ENCODE assay signal across 9 cellular contexts in the genomic region with DNA sequence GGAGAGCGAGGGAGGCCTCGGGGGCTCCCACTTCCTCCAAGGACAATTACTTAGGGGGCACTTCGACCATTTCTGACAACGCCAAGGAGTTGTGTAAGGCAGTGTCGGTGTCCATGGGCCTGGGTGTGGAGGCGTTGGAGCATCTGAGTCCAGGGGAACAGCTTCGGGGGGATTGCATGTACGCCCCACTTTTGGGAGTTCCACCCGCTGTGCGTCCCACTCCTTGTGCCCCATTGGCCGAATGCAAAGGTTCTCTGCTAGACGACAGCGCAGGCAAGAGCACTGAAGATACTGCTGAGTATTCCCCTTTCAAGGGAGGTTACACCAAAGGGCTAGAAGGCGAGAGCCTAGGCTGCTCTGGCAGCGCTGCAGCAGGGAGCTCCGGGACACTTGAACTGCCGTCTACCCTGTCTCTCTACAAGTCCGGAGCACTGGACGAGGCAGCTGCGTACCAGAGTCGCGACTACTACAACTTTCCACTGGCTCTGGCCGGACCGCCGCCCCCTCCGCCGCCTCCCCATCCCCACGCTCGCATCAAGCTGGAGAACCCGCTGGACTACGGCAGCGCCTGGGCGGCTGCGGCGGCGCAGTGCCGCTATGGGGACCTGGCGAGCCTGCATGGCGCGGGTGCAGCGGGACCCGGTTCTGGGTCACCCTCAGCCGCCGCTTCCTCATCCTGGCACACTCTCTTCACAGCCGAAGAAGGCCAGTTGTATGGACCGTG. TPM values are rescaled to one million over a fixed set of nuclear protein-coding genes. Genes with fewer than 3 reads are reported as not detected.
DNase-seq lines count a peak whose midpoint lies in the region; ATAC-seq lines count a peak whose summit lies in the region.
"Had no signal": no experiment of that assay in that cellular context is flagged by ENCODE, and none has a peak within 500 bp of the region (broad histone marks: within the 10 kb centered on the region; RNA-seq: fewer than 3 reads in every experiment).

No MANE protein-coding gene starts in this region.

- H3K9me3 Mint-ChIP-seq in CD4-positive, alpha-beta memory T cell: peaks cover 0 to 2% (median 0%) of the 10 kb centered on the region in 8 donors
- H3K9me3 Mint-ChIP-seq: activated T-helper 1 cell treated with anti-CD3 and anti-CD28 coated beads, Interleukin-12 subunit alpha, Interleukin-12 subunit beta, Interleukin-2, Interleukin-4 antibody, amounts not matched to agents 30 ng/mL and 10 ng/mL and 1 ng/mL, durations not matched to agents 14 hours and 24 hours and 36 hours had no signal

- peak; percentile 35 for DNase-seq in DMS53 (lab: John Stamatoyannopoulos, UW)
- no peak for DNase-seq in DMS53 treated with DMSO at 0.1 percent for 48 hours (lab: John Stamatoyannopoulos, UW; ENCODE audit: unreplicated experiment)
- DNase-seq in brain pericyte (ENCODE audit: low read depth, low spot score): peak; percentile 3
- DNase-seq in left kidney (ENCODE audit: low read depth, low spot score): peak; percentile 55
- no peak for DNase-seq in Ammon's horn (ENCODE audit: low spot score)
- DNase-seq in CD4-positive, alpha-beta memory T cell: no peak

- under 1% methylated on average over 46 of the region's 46 CpGs for WGBS in thymus

- no peaks in the 10 kb centered on the region for H3K36me3 Mint-ChIP-seq in CD4-positive, alpha-beta memory T cell

- no peaks in the 10 kb centered on the region for H3K4me1 Mint-ChIP-seq in CD4-positive, alpha-beta memory T cell

- no peak for ATAC-seq in HG03439 (IDR thresholded peaks at IDR 0.05; ENCODE audit: unreplicated experiment)

- H3K4me3 ChIP-seq in thymus (ENCODE audit: low read length): peak overlapping the region; percentile 58
- H3K4me3 ChIP-seq in CD4-positive, alpha-beta memory T cell (ENCODE audit: low read length in 2 of 2): no peak overlapping the region

- no peaks in the 10 kb centered on the region for H3K27me3 ChIP-seq in thymus (ENCODE audit: control insufficient read depth, insufficient read depth)
- no peaks in the 10 kb centered on the region for H3K27me3 ChIP-seq in CD4-positive, alpha-beta memory T cell (ENCODE audit: insufficient read depth, low read length)

- intact Hi-C loops in CD4-positive, alpha-beta memory T cell (cut with micrococcal nuclease): no loop called here

- H3K36me3 ChIP-seq in thymus (ENCODE audit: control insufficient read depth, insufficient read depth): no peaks in the 10 kb centered on the region
- H3K36me3 ChIP-seq in CD4-positive, alpha-beta memory T cell (ENCODE audit: insufficient read depth, low read length): no peaks in the 10 kb centered on the region

- POLR2A ChIA-PET in CD4-positive, alpha-beta memory T cell (lab: Charles Lee; ENCODE audit: partially characterized antibody): no interaction called here

- H3K27ac ChIP-seq in thymus (ENCODE audit: low read depth): no peak overlapping the region
- H3K27ac ChIP-seq in CD4-positive, alpha-beta memory T cell (ENCODE audit: low read depth, low read length): no peak overlapping the region

- peak overlapping the region in 4 of 8 donors; percentile 12 to 59 (median 46) for H3K4me3 Mint-ChIP-seq in CD4-positive, alpha-beta memory T cell
- H3K4me3 Mint-ChIP-seq: activated T-helper 1 cell treated with anti-CD3 and anti-CD28 coated beads, Interleukin-12 subunit alpha, Interleukin-12 subunit beta, Interleukin-2, Interleukin-4 antibody, amounts not matched to agents 30 ng/mL and 10 ng/mL and 1 ng/mL, durations not matched to agents 14 hours and 24 hours and 36 hours had no signal

- peaks cover 8 to 15% of the 10 kb centered on the region in 2 donors for H3K27me3 Mint-ChIP-seq in CD4-positive, alpha-beta memory T cell

- H3K9me3 ChIP-seq in thymus (ENCODE audit: control insufficient read depth): no peaks in the 10 kb centered on the region
- no peaks in the 10 kb centered on the region for H3K9me3 ChIP-seq in CD4-positive, alpha-beta memory T cell (ENCODE audit: control insufficient read depth in 1 of 2, low read length in 2 of 2)

- no peaks in the 10 kb centered on the region for H3K4me1 ChIP-seq in thymus (ENCODE audit: control insufficient read depth, insufficient read depth, low read length)
- no peaks in the 10 kb centered on the region for H3K4me1 ChIP-seq in CD4-positive, alpha-beta memory T cell (ENCODE audit: insufficient read depth, low read length)

- CTCF ChIA-PET in CD4-positive, alpha-beta memory T cell (lab: Charles Lee; ENCODE audit: partially characterized antibody): no interaction called here

- H3K27ac Mint-ChIP-seq in CD4-positive, alpha-beta memory T cell: no peak overlapping the region
- H3K27ac Mint-ChIP-seq: activated T-helper 1 cell treated with anti-CD3 and anti-CD28 coated beads, Interleukin-12 subunit alpha, Interleukin-12 subunit beta, Interleukin-2, Interleukin-4 antibody, amounts not matched to agents 30 ng/mL and 10 ng/mL and 1 ng/mL, durations not matched to agents 14 hours and 24 hours and 36 hours had no signal

RNA-seq across cellular contexts. Expression of a gene that starts 2.1 kb away (rescaled TPM):
- polyA plus RNA-seq in thymus: 1.7 TPM
- under 1 TPM; 0.15 to 0.19 TPM for total RNA-seq in CD4-positive, alpha-beta memory T cell
- under 1 TPM; 0.10 to 0.13 TPM for polyA plus RNA-seq in CD4-positive, alpha-beta memory T cell
- total RNA-seq: activated T-helper 1 cell treated with anti-CD3 and anti-CD28 coated beads, Interleukin-12 subunit alpha, Interleukin-12 subunit beta, Interleukin-2, Interleukin-4 antibody, amounts not matched to agents 30 ng/mL and 10 ng/mL and 1 ng/mL, durations not matched to agents 14 hours and 24 hours and 36 hours had no signal

Comparison
In these comparisons a context has a peak if more than half of its experiments do, and no peak if none do; other contexts are left out.
1. DNase-seq: peak in DMS53 (single experiment), brain pericyte (single experiment) and left kidney (single experiment); none in DMS53 treated with DMSO at 0.1 percent for 48 hours (single experiment), Ammon's horn (single experiment) and CD4-positive, alpha-beta memory T cell (0 of 5).